In genomic region chr11:59186130-59186594, GRCh38 we compare ENCODE assay signal across 9 cellular contexts. TPM values are rescaled to one million over a fixed set of nuclear protein-coding genes. Genes with fewer than 3 reads are reported as not detected.
DNase-seq lines count a peak whose midpoint lies in the region; ATAC-seq, FAIRE-seq and TF ChIP-seq lines count a peak whose summit lies in the region.
"Had no signal": no experiment of that assay in that cellular context is flagged by ENCODE, and none has a peak within 500 bp of the region (broad histone marks: within the 10 kb centered on the region; RNA-seq: fewer than 3 reads in every experiment).

No MANE protein-coding gene starts in this region.

- DNase-seq in D721Med (ENCODE audit: insufficient read length, low spot score): no peak
- peak; percentile 46 for DNase-seq in activated T-cell treated with anti-CD3 and anti-CD28 coated beads for 1 hour (ENCODE audit: low read depth)
- no peak for DNase-seq in fibroblast of villous mesenchyme (ENCODE audit: low read depth)
- peak; percentile 35 for DNase-seq in stimulated activated CD4-positive, alpha-beta T cell treated with anti-CD3 and anti-CD28 coated beads, Interleukin-12 subunit alpha, Interleukin-12 subunit beta, amount 100 ng/mL, for 4 hours
- DNase-seq in NCI-H510A (lab: John Stamatoyannopoulos, UW): no peak
- no peak for DNase-seq in HK-2 (ENCODE audit: unreplicated experiment)

- 0 out of 2 replicates have a peak, but pooled peaks cover 3% of the 10 kb centered on the region for H3K36me3 ChIP-seq in Loucy (ENCODE audit: insufficient read depth, low read length)

- peak overlapping the region; percentile 17; the same call in 1 of the 2 replicates for H2AFZ ChIP-seq in Loucy (ENCODE audit: low read length)

- H3K4me3 ChIP-seq in Loucy (ENCODE audit: low read length, poor library complexity, severe bottlenecking) (no peak overlapping the region), fibroblast of villous mesenchyme (ENCODE audit: low read depth, low read length) (no peak overlapping the region)

- no peaks in the 10 kb centered on the region for H3K9me3 ChIP-seq in Loucy (ENCODE audit: insufficient read depth, low read depth, low read length)

- no peak overlapping the region for H3K9ac ChIP-seq in Loucy (ENCODE audit: low read depth, low read length, poor library complexity, severe bottlenecking)

- peak; percentile 75 for ATAC-seq in GM19463 (IDR thresholded peaks at IDR 0.05; ENCODE audit: unreplicated experiment)

- no peaks in the 10 kb centered on the region for H3K27me3 ChIP-seq in Loucy (ENCODE audit: insufficient read depth, low read length, poor library complexity, severe bottlenecking)

- no peaks in the 10 kb centered on the region for H3F3A ChIP-seq in Loucy (ENCODE audit: low read depth)

- no peaks in the 10 kb centered on the region for H4K20me1 ChIP-seq in Loucy (ENCODE audit: insufficient read depth, low read length, poor library complexity, severe bottlenecking)

- TF ChIP-seq CTCF in D721Med (IDR thresholded peaks at IDR 0.05; ENCODE audit: insufficient read depth, missing control alignments) (peak; percentile 38), Loucy (conservative IDR thresholded peaks at IDR 0.05; ENCODE audit: low read length) (peak; percentile 90), fibroblast of villous mesenchyme (IDR thresholded peaks at IDR 0.05; ENCODE audit: insufficient read depth, low read depth, low read length) (peak; percentile 67)

- no peaks in the 10 kb centered on the region for H3K9me2 ChIP-seq in Loucy (replicated peaks; ENCODE audit: low read depth, low read length)

- H3K4me2 ChIP-seq in Loucy (ENCODE audit: low read depth, low read length, poor library complexity, severe bottlenecking): no peak overlapping the region

- no peaks in the 10 kb centered on the region for H3K79me2 ChIP-seq in Loucy (ENCODE audit: insufficient read depth, low read length)

- no peaks in the 10 kb centered on the region for H3K4me1 ChIP-seq in Loucy (ENCODE audit: insufficient read depth, low read length, poor library complexity, severe bottlenecking)

- FAIRE-seq in D721Med (lab: Jason Lieb, UNC): no peak

RNA-seq across cellular contexts. Expression of gene DTX4, which starts 14.2 kb away (rescaled TPM):
- 2.3 and 4.7 TPM in 2 replicates for total RNA-seq in fibroblast of villous mesenchyme

RNA-seq across cellular contexts. Expression of gene MPEG1, which starts 26.6 kb away (rescaled TPM):
- not detected in 2 replicates for total RNA-seq in fibroblast of villous mesenchyme
- total RNA-seq: RPMI7951 had no signal

RNA-seq across cellular contexts. Expression of gene FAM111A, which starts 43.5 kb away (rescaled TPM):
- total RNA-seq in fibroblast of villous mesenchyme: 37.0 and 60.0 TPM in 2 replicates

Comparison
In these comparisons a context has a peak if more than half of its experiments do, and no peak if none do; other contexts are left out.
1. DNase-seq: peak in activated T-cell treated with anti-CD3 and anti-CD28 coated beads for 1 hour (single experiment) and stimulated activated CD4-positive, alpha-beta T cell treated with anti-CD3 and anti-CD28 coated beads, Interleukin-12 subunit alpha, Interleukin-12 subunit beta, amount 100 ng/mL, for 4 hours (single experiment); none in D721Med (single experiment), fibroblast of villous mesenchyme (single experiment), NCI-H510A (single experiment) and HK-2 (single experiment).
2. CTCF ChIP-seq: peak in every context shown above with its lines; median percentile 90 in Loucy; 67 in fibroblast of villous mesenchyme; 38 in D721Med.